Comparison of ENCODE assay signal across 26 cellular contexts in the genomic region with DNA sequence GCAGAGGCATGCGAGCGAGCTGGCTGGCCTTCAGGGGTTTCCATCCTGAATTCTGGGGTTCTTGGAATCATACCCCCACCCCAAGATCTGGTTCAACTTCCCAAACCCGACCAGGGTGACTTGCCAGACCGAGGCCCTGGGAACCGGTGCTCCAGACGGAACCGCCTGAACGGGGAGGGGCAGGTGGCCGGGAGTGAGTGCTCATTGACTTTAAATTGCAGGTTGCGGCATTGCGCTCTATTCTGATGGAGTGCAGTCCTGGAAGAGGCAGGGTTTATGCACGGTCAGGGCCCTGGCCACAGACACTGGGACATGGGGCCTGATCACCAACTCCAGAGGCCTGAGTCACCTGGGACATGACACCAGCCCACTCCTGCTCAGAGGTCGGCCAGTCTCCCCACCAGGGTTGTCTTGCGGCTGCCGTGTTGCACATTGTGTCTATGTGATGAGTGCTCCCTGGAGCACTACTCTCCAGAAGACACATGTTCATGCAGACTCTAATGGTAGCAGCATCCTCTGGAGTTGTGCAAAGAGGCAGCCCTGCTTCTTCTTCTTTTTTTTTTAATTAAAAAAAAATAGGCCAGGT. TPM values are rescaled to one million over a fixed set of nuclear protein-coding genes. Genes with fewer than 3 reads are reported as not detected.
DNase-seq lines count a peak whose midpoint lies in the region; ATAC-seq and TF ChIP-seq lines count a peak whose summit lies in the region.
"Had no signal": no experiment of that assay in that cellular context is flagged by ENCODE, and none has a peak within 500 bp of the region (broad histone marks: within the 10 kb centered on the region; RNA-seq: fewer than 3 reads in every experiment).

No MANE protein-coding gene starts in this region.

- CTCF ChIA-PET in Caco-2 (lab: Charles Lee) (interaction anchor here (0.5 kb wide), 1 partner anchor 16 kb away, joined by 3 read pairs; no protein-coding TSS in a partner anchor), OCI-LY7 (lab: Charles Lee; ENCODE audit: unreplicated experiment) (no interaction called here)

- H3K36me3 Mint-ChIP-seq in Caco-2 (ENCODE audit: insufficient read depth, unreplicated experiment) (peaks cover 29% of the 10 kb centered on the region), brain (no peaks in the 10 kb centered on the region)
- H3K36me3 Mint-ChIP-seq: CD8-positive, alpha-beta T cell; immature natural killer cell had no signal

- no peak for TF ChIP-seq POLR2A in thyroid gland (IDR thresholded peaks at IDR 0.05)

- intact Hi-C loops in Caco-2 (cut with micrococcal nuclease; ENCODE audit: unreplicated experiment) (no loop called here), thyroid gland (cut with DNase I) (no loop called here), OCI-LY7 (cut with micrococcal nuclease; ENCODE audit: unreplicated experiment) (no loop called here)

- H3K27me3 ChIP-seq in Caco-2 (replicated peaks; ENCODE audit: control insufficient read depth, insufficient read depth, low read length) (no peaks in the 10 kb centered on the region), HUES6 (ENCODE audit: control insufficient read depth, insufficient read depth, low read length) (no peaks in the 10 kb centered on the region), mesendoderm (ENCODE audit: insufficient read depth, low read length, poor library complexity) (no peaks in the 10 kb centered on the region), thyroid gland (no peaks in the 10 kb centered on the region)
- H3K27me3 ChIP-seq: suprapubic skin, vagina had no signal

- H3K36me3 ChIP-seq in Caco-2 (ENCODE audit: control insufficient read depth, insufficient read depth, low read length) (no peaks in the 10 kb centered on the region), HUES6 (ENCODE audit: control insufficient read depth, insufficient read depth, low read length) (no peaks in the 10 kb centered on the region), mesendoderm (ENCODE audit: control insufficient read depth, insufficient read depth, low read length) (no peaks in the 10 kb centered on the region), thyroid gland (no peaks in the 10 kb centered on the region), OCI-LY7 (ENCODE audit: insufficient read depth, low read length) (no peaks in the 10 kb centered on the region)
- H3K36me3 ChIP-seq: left ventricle myocardium inferior, prostate gland, suprapubic skin, vagina had no signal

- H3K4me1 Mint-ChIP-seq in Caco-2 (ENCODE audit: low read depth, unreplicated experiment) = peaks cover 16% of the 10 kb centered on the region
- H3K4me1 Mint-ChIP-seq in brain = peaks cover 65% of the 10 kb centered on the region

- peak overlapping the region; percentile 52 for H3K18ac ChIP-seq in mesendoderm (ENCODE audit: low read length)

- no peaks in the 10 kb centered on the region for H3K9me3 Mint-ChIP-seq in Caco-2 (ENCODE audit: unreplicated experiment)
- H3K9me3 Mint-ChIP-seq in brain = peaks cover 0 to 3% (median 0%) of the 10 kb centered on the region in 5 experiments
- H3K9me3 Mint-ChIP-seq: activated T-helper 2 cell treated with anti-CD3 and anti-CD28 coated beads, Interferon-gamma antibody, Interleukin-2, Interleukin-4, amounts not matched to agents 10 μg/mL and 5 μg/mL and 100 μg/mL, durations not matched to agents 14 hours and 24 hours and 36 hours; CD8-positive, alpha-beta T cell; immature natural killer cell had no signal

- DNase-seq in Caco-2 (no peak), mesendoderm (no peak), pons (ENCODE audit: low spot score) (no peak), thyroid gland (no peak), OCI-LY7 (ENCODE audit: low spot score) (no peak)
- DNase-seq: activated CD4-positive, alpha-beta T cell treated with anti-CD3 and anti-CD28 coated beads, Interleukin-2, amount 50 U/mL, for 4 hours; activated CD8-positive, alpha-beta memory T cell treated with anti-CD3 and anti-CD28 coated beads, Interleukin-2, amount 50 U/mL, for 4 hours; CD8-positive, alpha-beta T cell; dermis blood vessel endothelial cell; DMS79; glutamatergic neuron; immature natural killer cell; left ventricle myocardium inferior; NCI-H1417; NCI-H2107; NCI-H510A treated with DMSO at 0.1 percent for 48 hours; SK-N-SH; T-helper 2 cell had no signal

- H2BK5ac ChIP-seq in mesendoderm (ENCODE audit: low read length) = no peak overlapping the region

- no peaks in the 10 kb centered on the region for H3K79me1 ChIP-seq in mesendoderm (ENCODE audit: low read length)

- H2AFZ ChIP-seq in OCI-LY7 (ENCODE audit: low read length) = no peak overlapping the region

- ATAC-seq in HG03432 (IDR thresholded peaks at IDR 0.05; ENCODE audit: unreplicated experiment) = no peak
- ATAC-seq: CD8-positive, alpha-beta T cell had no signal

- no peaks in the 10 kb centered on the region for H4K20me1 ChIP-seq in OCI-LY7 (ENCODE audit: insufficient read depth, low read length)

- no TSS peak for BruUV-seq in Caco-2 (replicated peaks; lab: Mats Ljungman, UMichigan)
- no TSS peak for BruUV-seq in OCI-LY7 (replicated peaks; lab: Mats Ljungman, UMichigan)

- no peak overlapping the region for H4K5ac ChIP-seq in mesendoderm (ENCODE audit: low read length)

- H2AK5ac ChIP-seq in mesendoderm (ENCODE audit: low read length) = no peak overlapping the region

- TF ChIP-seq CTCF in Caco-2 (IDR thresholded peaks at IDR 0.05; ENCODE audit: insufficient read depth in 1 of 2, low read depth in 1 of 2, low read length in 1 of 2, severe bottlenecking in 1 of 2, unreplicated experiment in 1 of 2) (no peak), brain (conservative IDR thresholded peaks at IDR 0.05) (no peak), thyroid gland (IDR thresholded peaks at IDR 0.05) (no peak), OCI-LY7 (conservative IDR thresholded peaks at IDR 0.05; ENCODE audit: low read length) (no peak)

- no CpG with 5 or more reads among the region's 15 CpGs for WGBS in mesendoderm (ENCODE audit: extremely low coverage, insufficient coverage, low lambda C conversion rate)
- 91 to 93% methylated on average over 14 to 15 of the region's 15 CpGs for WGBS in thyroid gland, 2 donors

- no peak overlapping the region for H3K4me3 Mint-ChIP-seq in Caco-2 (ENCODE audit: unreplicated experiment)
- no peak overlapping the region for H3K4me3 Mint-ChIP-seq in brain
- H3K4me3 Mint-ChIP-seq: CD8-positive, alpha-beta T cell; immature natural killer cell had no signal

- H3K23ac ChIP-seq in mesendoderm (ENCODE audit: low read length) = no peak overlapping the region

- POLR2A ChIA-PET in Caco-2 (lab: Charles Lee) = no interaction called here
- POLR2A ChIA-PET in OCI-LY7 (lab: Charles Lee) = interaction anchor here (0.6 to 1.3 kb wide), 6 partner anchors 13 to 386 kb away, joined by 3 to 4 read pairs (median 3); no protein-coding TSS in a partner anchor

- H3K27ac ChIP-seq in HUES6 (ENCODE audit: low read depth, low read length) (peak overlapping the region; percentile 2; the same call in 1 of the 2 replicates), mesendoderm (ENCODE audit: low read depth, low read length) (peak overlapping the region; percentile 26), thyroid gland (no peak overlapping the region), OCI-LY7 (ENCODE audit: low read depth, low read length, poor library complexity, severe bottlenecking) (no peak overlapping the region)
- H3K27ac ChIP-seq: left ventricle myocardium inferior, prostate gland, suprapubic skin, vagina, VCaP had no signal

- H2BK15ac ChIP-seq in mesendoderm (replicated peaks; ENCODE audit: low read depth) = no peak overlapping the region

- H3K4me2 ChIP-seq in mesendoderm (ENCODE audit: low read length) (no peak overlapping the region), OCI-LY7 (ENCODE audit: low read length) (no peak overlapping the region)
- H3K4me2 ChIP-seq: SK-N-SH had no signal

- no peak overlapping the region for H3K4ac ChIP-seq in mesendoderm (ENCODE audit: low read depth, low read length)

- peak overlapping the region; percentile 44 for H3K56ac ChIP-seq in mesendoderm (ENCODE audit: low read length)

- no peaks in the 10 kb centered on the region for H3K27me3 Mint-ChIP-seq in Caco-2 (ENCODE audit: insufficient read depth, unreplicated experiment)
- H3K27me3 Mint-ChIP-seq in brain = peaks cover 3% of the 10 kb centered on the region

- H2BK120ac ChIP-seq in mesendoderm (ENCODE audit: low read depth, low read length) = no peak overlapping the region

- H4K8ac ChIP-seq in mesendoderm (ENCODE audit: low read depth, low read length) = no peak overlapping the region

- no peak overlapping the region for H3K4me3 ChIP-seq in Caco-2 (ENCODE audit: low read depth, low read length)
- no peak overlapping the region for H3K4me3 ChIP-seq in HUES6 (ENCODE audit: low read depth, low read length)
- no peak overlapping the region for H3K4me3 ChIP-seq in mesendoderm (ENCODE audit: low read length)
- no peak overlapping the region for H3K4me3 ChIP-seq in thyroid gland (replicated peaks in 1 of 3)
- no peak overlapping the region for H3K4me3 ChIP-seq in OCI-LY7 (ENCODE audit: low read depth, low read length, poor library complexity, severe bottlenecking)
- H3K4me3 ChIP-seq: left ventricle myocardium inferior, prostate gland, suprapubic skin, vagina had no signal

- no peaks in the 10 kb centered on the region for H3K79me2 ChIP-seq in mesendoderm (ENCODE audit: control insufficient read depth, insufficient read depth, low read length)
- no peaks in the 10 kb centered on the region for H3K79me2 ChIP-seq in OCI-LY7 (ENCODE audit: insufficient read depth, low read depth, low read length)

- H3K9ac ChIP-seq in HUES6 (ENCODE audit: low read length) = no peak overlapping the region
- H3K9ac ChIP-seq in mesendoderm (ENCODE audit: low read length) = no peak overlapping the region
- H3K9ac ChIP-seq: SK-N-SH had no signal

- H3K4me1 ChIP-seq in Caco-2 = peaks cover 8% of the 10 kb centered on the region; the same call in 1 of the 2 replicates
- H3K4me1 ChIP-seq in HUES6 (ENCODE audit: control insufficient read depth, insufficient read depth, low read length) = peaks cover 47% of the 10 kb centered on the region
- peaks cover 4% of the 10 kb centered on the region for H3K4me1 ChIP-seq in mesendoderm (ENCODE audit: control insufficient read depth, low read depth, low read length)
- peaks cover 13 to 30% of the 10 kb centered on the region in 2 donors for H3K4me1 ChIP-seq in thyroid gland
- H3K4me1 ChIP-seq in OCI-LY7 (ENCODE audit: insufficient read depth, low read length, poor library complexity, severe bottlenecking) = peaks cover 51% of the 10 kb centered on the region
- H3K4me1 ChIP-seq: prostate gland had no signal

- no peaks in the 10 kb centered on the region for H3K9me3 ChIP-seq in Caco-2
- H3K9me3 ChIP-seq in HUES6 (ENCODE audit: control insufficient read depth, insufficient read depth, low read depth, low read length) = no peaks in the 10 kb centered on the region
- no peaks in the 10 kb centered on the region for H3K9me3 ChIP-seq in thyroid gland
- H3K9me3 ChIP-seq in OCI-LY7 (ENCODE audit: low read length) = no peaks in the 10 kb centered on the region
- H3K9me3 ChIP-seq: left ventricle myocardium inferior, prostate gland, SK-N-SH, suprapubic skin, vagina had no signal

- peak overlapping the region; percentile 67 for H3K27ac Mint-ChIP-seq in Caco-2 (ENCODE audit: unreplicated experiment)
- H3K27ac Mint-ChIP-seq in brain = peak overlapping the region; percentile 38 to 94 (median 70)
- H3K27ac Mint-ChIP-seq: activated T-helper 2 cell treated with anti-CD3 and anti-CD28 coated beads, Interferon-gamma antibody, Interleukin-2, Interleukin-4, amounts not matched to agents 10 μg/mL and 5 μg/mL and 100 μg/mL, durations not matched to agents 14 hours and 24 hours and 36 hours; CD8-positive, alpha-beta T cell had no signal

- H3K9me2 ChIP-seq in OCI-LY7 (ENCODE audit: insufficient read depth, low read length) = no peaks in the 10 kb centered on the region
- H3K9me2 ChIP-seq: SK-N-SH had no signal

RNA-seq across cellular contexts. Expression of gene DDIT4, which starts 5.8 kb away (rescaled TPM):
- total RNA-seq in Caco-2 (2022) = 152 and 155 TPM in 2 replicates
- 121 TPM for polyA plus RNA-seq in brain (ENCODE audit: insufficient read depth, low read depth, low replicate concordance)
- 13.6 TPM for polyA plus RNA-seq in mesendoderm (2013, experiment 1 of 2)
- polyA plus RNA-seq in mesendoderm (2013, experiment 2 of 2) = 13.8 TPM
- total RNA-seq in thyroid gland = 100 to 1,000 TPM in 3 of 4 donors, 10 to 100 TPM in 1; 93.0 to 309 (median 134) TPM
- 102 and 105 TPM in 2 replicates for total RNA-seq in OCI-LY7 (2014; rRNA removed; shearing (Covaris generic))
- 32.8 and 91.8 TPM in 2 replicates for total RNA-seq in OCI-LY7 (2022)

RNA-seq across cellular contexts. Expression of gene ASCC1, which starts 51.8 kb away (rescaled TPM):
- total RNA-seq in Caco-2 (2022) = 60.1 and 73.7 TPM in 2 replicates
- polyA plus RNA-seq in brain (ENCODE audit: insufficient read depth, low read depth, low replicate concordance) = 43.6 TPM
- 31.3 TPM for polyA plus RNA-seq in mesendoderm (2013, experiment 1 of 2)
- 32.2 TPM for polyA plus RNA-seq in mesendoderm (2013, experiment 2 of 2)
- 10 to 100 TPM; 26.7 to 30.3 (median 28.1) TPM for total RNA-seq in thyroid gland
- 19.3 and 27.1 TPM in 2 replicates for total RNA-seq in OCI-LY7 (2014; rRNA removed; shearing (Covaris generic))
- 51.5 and 59.9 TPM in 2 replicates for total RNA-seq in OCI-LY7 (2022)

RNA-seq across cellular contexts. Expression of gene ANAPC16, which starts 52.1 kb away (rescaled TPM):
- total RNA-seq in Caco-2 (2022) = 134 and 144 TPM in 2 replicates
- 79.8 TPM for polyA plus RNA-seq in brain (ENCODE audit: insufficient read depth, low read depth, low replicate concordance)
- 46.8 TPM for polyA plus RNA-seq in mesendoderm (2013, experiment 1 of 2)
- polyA plus RNA-seq in mesendoderm (2013, experiment 2 of 2) = 43.6 TPM
- 100 to 1,000 TPM; 100 to 214 (median 129) TPM for total RNA-seq in thyroid gland
- total RNA-seq in OCI-LY7 (2014; rRNA removed; shearing (Covaris generic)) = 48.4 and 68.0 TPM in 2 replicates
- total RNA-seq in OCI-LY7 (2022) = 84.7 and 92.8 TPM in 2 replicates

Comparison
In these comparisons a context has a peak if more than half of its experiments do, and no peak if none do; other contexts are left out.
1. H3K27ac ChIP-seq: peak in HUES6 (single experiment) and mesendoderm (single experiment); none in thyroid gland (0 of 3) and OCI-LY7 (single experiment).